Comparison of ENCODE assay signal across 8 cellular contexts in the genomic region with DNA sequence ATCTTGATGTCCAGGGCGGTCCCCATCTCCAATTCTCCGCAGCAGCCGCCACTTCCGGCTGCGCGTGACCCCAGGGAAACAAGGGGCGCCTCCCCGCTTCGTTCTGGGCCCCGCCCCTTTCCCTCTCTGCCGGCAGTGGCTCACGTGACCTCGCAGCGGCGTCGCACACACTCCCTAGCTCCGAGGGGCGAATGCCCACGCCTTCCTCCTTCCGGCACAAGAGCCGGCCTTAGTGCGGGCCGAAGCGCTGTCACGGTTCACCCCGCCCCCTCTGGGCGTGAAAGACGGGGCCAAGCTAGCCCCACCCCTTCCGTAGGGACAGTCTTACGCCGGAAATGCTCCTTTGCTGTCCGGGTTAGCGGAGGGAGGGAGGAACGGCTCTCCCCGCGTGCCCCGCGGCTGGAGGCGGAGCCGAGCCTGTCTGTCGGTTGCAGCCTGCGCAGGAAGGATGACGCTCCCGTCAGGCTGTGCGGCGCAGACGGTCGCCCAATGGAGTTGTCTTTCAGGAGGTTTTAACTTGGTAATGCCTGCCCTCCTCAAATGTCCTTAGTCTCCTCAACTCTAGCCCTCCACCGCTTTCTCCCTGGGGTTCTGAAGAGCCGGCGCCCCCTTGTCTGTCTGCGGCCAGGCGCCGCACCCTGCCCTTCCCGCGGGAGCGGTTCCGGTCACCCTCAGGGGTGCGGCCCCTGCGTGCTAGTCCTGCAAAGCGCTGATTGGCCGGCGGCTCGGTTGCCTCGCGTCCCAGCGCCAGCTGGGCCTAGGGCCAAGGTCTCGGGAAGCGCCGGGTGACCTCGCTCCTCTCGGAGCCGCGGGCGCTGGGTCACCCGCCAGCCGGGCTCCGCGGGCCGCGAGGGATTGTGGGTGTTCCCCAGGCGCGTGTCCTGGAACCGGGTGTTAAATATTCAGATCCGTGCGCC. TPM values are rescaled to one million over a fixed set of nuclear protein-coding genes. Genes with fewer than 3 reads are reported as not detected.
DNase-seq lines count a peak whose midpoint lies in the region; ATAC-seq lines count a peak whose summit lies in the region.

A gene (minus strand): TSS at position 66 of the 917 bp plus-strand sequence. CDS start 40 bp downstream, at position 26.

- peak within 1 kb of the TSS; percentile 96 for H3K4me3 ChIP-seq in GM08714 (ENCODE audit: low read length)

- peak within 1 kb of the TSS; percentile 94 to 98 for H3K27ac Mint-ChIP-seq in activated naive CD4-positive, alpha-beta T cell treated with anti-CD3 and anti-CD28 coated beads, Interleukin-2, amount 50 U/mL, for 72 hours

- ATAC-seq in HG02610 (IDR thresholded peaks at IDR 0.05; ENCODE audit: unreplicated experiment), result peak; percentile 94
- ATAC-seq in activated naive CD4-positive, alpha-beta T cell treated with anti-CD3 and anti-CD28 coated beads, Interleukin-2, amount 50 U/mL, for 72 hours, result peak; percentile 91 to 93

- H3K27ac ChIP-seq in temporal lobe (ENCODE audit: low read depth, low read length), result peak within 1 kb of the TSS; percentile 91

- DNase-seq in NCI-H1092 treated with DMSO at 0.1 percent for 48 hours (lab: John Stamatoyannopoulos, UW) (peak; percentile 93), SKM-1 (lab: John Stamatoyannopoulos, UW; ENCODE audit: unreplicated experiment) (peak; percentile 96), glomerular endothelial cell (ENCODE audit: extremely low read depth, low read depth, low spot score) (peak; percentile 84), occipital lobe (lab: John Stamatoyannopoulos, UW) (peak; percentile 97)
- DNase-seq in activated naive CD4-positive, alpha-beta T cell treated with anti-CD3 and anti-CD28 coated beads, Interleukin-2, amount 50 U/mL, for 72 hours (ENCODE audit: low spot score in 2 of 2), result peak; percentile 97 to 99

- no peaks in the 10 kb centered on the region for H3K9me3 Mint-ChIP-seq in activated naive CD4-positive, alpha-beta T cell treated with anti-CD3 and anti-CD28 coated beads, Interleukin-2, amount 50 U/mL, for 72 hours

- peaks cover 9 to 22% of the 10 kb centered on the region in 2 donors for H3K36me3 Mint-ChIP-seq in activated naive CD4-positive, alpha-beta T cell treated with anti-CD3 and anti-CD28 coated beads, Interleukin-2, amount 50 U/mL, for 72 hours

RNA-seq across cellular contexts. Expression of the gene that starts here (rescaled TPM):
- 10 to 100 TPM; 68.9 to 69.0 TPM for total RNA-seq in activated naive CD4-positive, alpha-beta T cell treated with anti-CD3 and anti-CD28 coated beads, Interleukin-2, amount 50 U/mL, for 72 hours
- total RNA-seq in glomerular endothelial cell (80.1 and 91.6 TPM in 2 replicates), occipital lobe (46.8 TPM), temporal lobe (41.1 TPM)

Comparison
In these comparisons a context has a peak if more than half of its experiments do, and no peak if none do; other contexts are left out.
1. Peak in every context shown above with its lines: DNase-seq, ATAC-seq, H3K4me3 ChIP-seq and H3K27ac ChIP-seq.